ENCODE assay signal across 8 cellular contexts in genomic region chr4:143513314-143514211, GRCh38. TPM values are rescaled to one million over a fixed set of nuclear protein-coding genes. Genes with fewer than 3 reads are reported as not detected.
DNase-seq lines count a peak whose midpoint lies in the region; ATAC-seq and TF ChIP-seq lines count a peak whose summit lies in the region.

A gene with protein sequence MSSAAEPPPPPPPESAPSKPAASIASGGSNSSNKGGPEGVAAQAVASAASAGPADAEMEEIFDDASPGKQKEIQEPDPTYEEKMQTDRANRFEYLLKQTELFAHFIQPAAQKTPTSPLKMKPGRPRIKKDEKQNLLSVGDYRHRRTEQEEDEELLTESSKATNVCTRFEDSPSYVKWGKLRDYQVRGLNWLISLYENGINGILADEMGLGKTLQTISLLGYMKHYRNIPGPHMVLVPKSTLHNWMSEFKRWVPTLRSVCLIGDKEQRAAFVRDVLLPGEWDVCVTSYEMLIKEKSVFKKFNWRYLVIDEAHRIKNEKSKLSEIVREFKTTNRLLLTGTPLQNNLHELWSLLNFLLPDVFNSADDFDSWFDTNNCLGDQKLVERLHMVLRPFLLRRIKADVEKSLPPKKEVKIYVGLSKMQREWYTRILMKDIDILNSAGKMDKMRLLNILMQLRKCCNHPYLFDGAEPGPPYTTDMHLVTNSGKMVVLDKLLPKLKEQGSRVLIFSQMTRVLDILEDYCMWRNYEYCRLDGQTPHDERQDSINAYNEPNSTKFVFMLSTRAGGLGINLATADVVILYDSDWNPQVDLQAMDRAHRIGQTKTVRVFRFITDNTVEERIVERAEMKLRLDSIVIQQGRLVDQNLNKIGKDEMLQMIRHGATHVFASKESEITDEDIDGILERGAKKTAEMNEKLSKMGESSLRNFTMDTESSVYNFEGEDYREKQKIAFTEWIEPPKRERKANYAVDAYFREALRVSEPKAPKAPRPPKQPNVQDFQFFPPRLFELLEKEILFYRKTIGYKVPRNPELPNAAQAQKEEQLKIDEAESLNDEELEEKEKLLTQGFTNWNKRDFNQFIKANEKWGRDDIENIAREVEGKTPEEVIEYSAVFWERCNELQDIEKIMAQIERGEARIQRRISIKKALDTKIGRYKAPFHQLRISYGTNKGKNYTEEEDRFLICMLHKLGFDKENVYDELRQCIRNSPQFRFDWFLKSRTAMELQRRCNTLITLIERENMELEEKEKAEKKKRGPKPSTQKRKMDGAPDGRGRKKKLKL (plus strand): TSS chr4:143513702. CDS start chr4:143513925, 223 bp downstream.

- H3K9ac ChIP-seq in Karpas-422 (ENCODE audit: low read length), result peak within 1 kb of the TSS; percentile 92

- no peak for TF ChIP-seq CTCF in esophagus squamous epithelium (IDR thresholded peaks at IDR 0.05)

- H3K4me2 ChIP-seq in Karpas-422 (ENCODE audit: low read depth, low read length, poor library complexity, severe bottlenecking), result peak within 1 kb of the TSS; percentile 94

- H3K27ac ChIP-seq in Karpas-422 (ENCODE audit: low read length), result peak within 1 kb of the TSS; percentile 54
- peak within 1 kb of the TSS; percentile 93 to 99 (median 98) for H3K27ac ChIP-seq in esophagus squamous epithelium

- peak; percentile 88 for ATAC-seq in GM21825 (IDR thresholded peaks at IDR 0.05; ENCODE audit: unreplicated experiment)

- H3K4me1 ChIP-seq in Karpas-422 (ENCODE audit: low read length), result peaks cover 44% of the 10 kb centered on the region
- H3K4me1 ChIP-seq in esophagus squamous epithelium, result peaks cover 7 to 50% (median 13%) of the 10 kb centered on the region in 3 donors

- peaks cover 51% of the 10 kb centered on the region for H3K79me2 ChIP-seq in Karpas-422 (ENCODE audit: low read length)

- peak in 3 of 4 donors; percentile 53 to 95 (median 85) for TF ChIP-seq POLR2A in esophagus squamous epithelium (IDR thresholded peaks at IDR 0.05)

- intact Hi-C loops in esophagus squamous epithelium (cut with DNase I), result no loop called here

- no peaks in the 10 kb centered on the region for H3K9me2 ChIP-seq in Karpas-422 (replicated peaks; ENCODE audit: insufficient read depth, low read length)

- DNase-seq in DMS79 treated with DMSO at 0.1 percent for 48 hours (lab: John Stamatoyannopoulos, UW) (peak; percentile 79), Karpas-422 (peak; percentile 100), RKO (ENCODE audit: low spot score) (peak; percentile 98), activated T-helper 1 cell treated with Interleukin-2 at 50 U/mL for 16 hours (ENCODE audit: low read depth) (peak; percentile 91), esophagus squamous epithelium (lab: John Stamatoyannopoulos, UW) (peak; percentile 76), myocyte (ENCODE audit: low read depth) (peak; percentile 99)
- DNase-seq in stimulated activated CD8-positive, alpha-beta memory T cell treated with anti-CD3 and anti-CD28 coated beads, Interleukin-7, amount 100 ng/mL, for 48 hours (ENCODE audit: extremely low read depth in 1 of 2, low read depth in 1 of 2), result peak; percentile 91 to 93

- peaks cover 43% of the 10 kb centered on the region for H4K20me1 ChIP-seq in Karpas-422 (ENCODE audit: insufficient read depth, low read depth, low read length)

- WGBS in esophagus squamous epithelium, 2 donors, result 0% methylated on average over 10 to 18 of the region's 91 CpGs

- no peaks in the 10 kb centered on the region for H3K27me3 ChIP-seq in Karpas-422 (ENCODE audit: low read length)
- no peaks in the 10 kb centered on the region for H3K27me3 ChIP-seq in esophagus squamous epithelium

- H3K4me3 ChIP-seq in Karpas-422 (ENCODE audit: low read length) (peak within 1 kb of the TSS; percentile 94), esophagus squamous epithelium (peak within 1 kb of the TSS; percentile 82 to 93 (median 88))

- H3K9me3 ChIP-seq in Karpas-422 (ENCODE audit: low read length) (no peaks in the 10 kb centered on the region), esophagus squamous epithelium (no peaks in the 10 kb centered on the region)

- peak within 1 kb of the TSS; percentile 69 for H2AFZ ChIP-seq in Karpas-422 (ENCODE audit: low read length)

- peaks cover 29% of the 10 kb centered on the region for H3K36me3 ChIP-seq in Karpas-422 (ENCODE audit: insufficient read depth, low read length)
- peaks cover 0 to 13% (median 0%) of the 10 kb centered on the region in 3 donors for H3K36me3 ChIP-seq in esophagus squamous epithelium

RNA-seq across cellular contexts. Expression of the gene that starts here (rescaled TPM):
- total RNA-seq in Karpas-422 (2014; rRNA removed; shearing (Covaris generic); ENCODE audit: low replicate concordance), result 66.8 and 102 TPM in 2 replicates
- total RNA-seq in esophagus squamous epithelium, result 10 to 100 TPM; 13.6 to 28.4 (median 22.9) TPM
- total RNA-seq in myocyte, result 41.6 and 50.4 TPM in 2 replicates
- 17.4 TPM for polyA plus RNA-seq in myocyte (2012)

Comparison
In these comparisons a context has a peak if more than half of its experiments do, and no peak if none do; other contexts are left out.
1. Peak in every context shown above with its lines: DNase-seq, ATAC-seq, H3K4me3 ChIP-seq and H3K27ac ChIP-seq.